ENCODE assay signal across 37 cellular contexts in the genomic region with DNA sequence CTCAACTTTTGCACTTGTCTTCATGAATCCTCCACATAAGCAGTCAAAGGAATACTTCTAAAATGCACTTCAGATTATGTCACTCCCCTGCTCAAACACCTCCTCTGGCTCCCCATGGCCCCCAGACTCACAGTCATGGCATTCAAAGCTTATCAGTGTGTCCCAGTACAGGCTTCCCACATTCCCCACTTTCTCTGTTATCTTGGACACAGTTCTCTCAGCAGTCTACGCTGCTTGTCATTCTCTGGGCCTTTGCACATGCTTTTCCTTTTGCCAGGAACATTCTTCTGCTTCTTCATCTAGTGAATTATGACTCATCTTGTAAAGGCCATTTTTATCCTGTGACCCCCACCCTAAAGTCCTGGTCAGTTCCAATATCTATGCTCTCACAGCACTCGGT. TPM values are rescaled to one million over a fixed set of nuclear protein-coding genes. Genes with fewer than 3 reads are reported as not detected.
"Had no signal": no experiment of that assay in that cellular context is flagged by ENCODE, and none has a peak within 500 bp of the region (broad histone marks: within the 10 kb centered on the region; RNA-seq: fewer than 3 reads in every experiment).

No MANE protein-coding gene starts in this region.

- H3K27ac ChIP-seq: brain microvascular endothelial cell, coronary artery, esophagus muscularis mucosa, gastroesophageal sphincter, heart right ventricle, VCaP had no signal

- ATAC-seq: activated naive CD4-positive, alpha-beta T cell treated with anti-CD3 and anti-CD28 coated beads, Interleukin-2, amount 50 U/mL, for 72 hours; activated T-cell treated with anti-CD3 and anti-CD28 coated beads, Interleukin-2, amount 50 U/mL, for 72 hours; gastroesophageal sphincter; heart right ventricle; T-cell; WTC11 had no signal

- H3K27ac Mint-ChIP-seq: activated CD4-positive, alpha-beta memory T cell treated with anti-CD3 and anti-CD28 coated beads, Interleukin-2, amount 10 ng/mL, durations not matched to agents 7 days and 5 days; activated CD4-positive, alpha-beta T cell treated with anti-CD3 and anti-CD28 coated beads, Interleukin-2, amount 10 ng/mL, durations not matched to agents 7 days and 5 days; activated naive CD4-positive, alpha-beta T cell treated with anti-CD3 and anti-CD28 coated beads, Interleukin-2, amount 10 ng/mL, durations not matched to agents 7 days and 5 days; activated naive CD4-positive, alpha-beta T cell treated with anti-CD3 and anti-CD28 coated beads, Interleukin-2, amount 50 U/mL, for 72 hours; activated naive CD8-positive, alpha-beta T cell treated with anti-CD3 and anti-CD28 coated beads, Interleukin-2, amount 10 ng/mL, durations not matched to agents 7 days and 5 days; activated T-cell treated with anti-CD3 and anti-CD28 coated beads, Interleukin-2, amount 50 U/mL, for 24 hours; activated T-cell treated with anti-CD3 and anti-CD28 coated beads, Interleukin-2, amount 50 U/mL, for 72 hours; dendritic cell treated with granulocyte-macrophage colony-stimulating factor and Interleukin-4, amounts not matched to agents 40 ng/mL and 50 ng/mL, for 4 days; T-cell; T-helper 1 cell treated with Interleukin-12 subunit alpha and Interleukin-12 subunit beta and Interleukin-4 antibody, amounts not matched to agents 30 μg/mL and 1 μg/mL, for 36 hours; WTC11 had no signal

- DNase-seq: activated CD4-positive, alpha-beta memory T cell treated with anti-CD3 and anti-CD28 coated beads, Interleukin-2, amount 10 ng/mL, durations not matched to agents 7 days and 5 days; activated CD4-positive, alpha-beta T cell treated with anti-CD3 and anti-CD28 coated beads for 1 hour; activated CD4-positive, alpha-beta T cell treated with anti-CD3 and anti-CD28 coated beads for 4 hours; activated CD4-positive, alpha-beta T cell treated with anti-CD3 and anti-CD28 coated beads, Interleukin-2, amount 10 ng/mL, durations not matched to agents 7 days and 5 days; activated CD4-positive, alpha-beta T cell treated with anti-CD3 and anti-CD28 coated beads, Interleukin-2, amount 50 U/mL, for 4 hours; activated CD8-positive, alpha-beta memory T cell treated with anti-CD3 and anti-CD28 coated beads, Interleukin-2, amount 50 U/mL, for 48 hours; activated gamma-delta T cell; activated naive CD4-positive, alpha-beta T cell; activated naive CD4-positive, alpha-beta T cell treated with anti-CD3 and anti-CD28 coated beads, Interleukin-2, amount 10 ng/mL, durations not matched to agents 7 days and 5 days; activated naive CD8-positive, alpha-beta T cell treated with anti-CD3 and anti-CD28 coated beads, Interleukin-2, amount 10 ng/mL, durations not matched to agents 7 days and 5 days; activated T-cell treated with anti-CD3 and anti-CD28 coated beads for 4 hours; activated T-cell treated with anti-CD3 and anti-CD28 coated beads, Interleukin-2, amount 50 U/mL, for 24 hours; activated T-cell treated with anti-CD3 and anti-CD28 coated beads, Interleukin-2, amount 50 U/mL, for 72 hours; amniotic stem cell; anterior cingulate cortex; brain microvascular endothelial cell; central memory CD4-positive, alpha-beta T cell; cerebellar nuclear complex; dorsolateral prefrontal cortex; effector memory CD4-positive, alpha-beta T cell; erythroblast; foreskin melanocyte; heart right ventricle; T-cell; T-helper 9 cell had no signal

- H3K36me3 ChIP-seq: brain microvascular endothelial cell, esophagus muscularis mucosa, gastroesophageal sphincter, heart right ventricle had no signal

- H3K27me3 ChIP-seq: brain microvascular endothelial cell, dorsolateral prefrontal cortex, esophagus muscularis mucosa, heart right ventricle had no signal

- H3K4me1 ChIP-seq: esophagus muscularis mucosa, gastroesophageal sphincter, heart right ventricle had no signal

- H3K4me3 ChIP-seq: coronary artery, dorsolateral prefrontal cortex, esophagus muscularis mucosa, gastroesophageal sphincter, heart right ventricle had no signal

- H3K36me3 Mint-ChIP-seq: activated naive CD4-positive, alpha-beta T cell treated with anti-CD3 and anti-CD28 coated beads, Interleukin-2, amount 10 ng/mL, durations not matched to agents 7 days and 5 days; activated naive CD8-positive, alpha-beta T cell treated with anti-CD3 and anti-CD28 coated beads, Interleukin-2, amount 10 ng/mL, durations not matched to agents 7 days and 5 days; T-cell had no signal

- FAIRE-seq: astrocyte, bronchial epithelial cell, TTC549 had no signal

- H3K4me1 Mint-ChIP-seq: activated CD4-positive, alpha-beta memory T cell treated with anti-CD3 and anti-CD28 coated beads, Interleukin-2, amount 10 ng/mL, durations not matched to agents 7 days and 5 days; activated CD4-positive, alpha-beta T cell treated with anti-CD3 and anti-CD28 coated beads, Interleukin-2, amount 10 ng/mL, durations not matched to agents 7 days and 5 days; activated naive CD4-positive, alpha-beta T cell treated with anti-CD3 and anti-CD28 coated beads, Interleukin-2, amount 10 ng/mL, durations not matched to agents 7 days and 5 days; activated naive CD8-positive, alpha-beta T cell treated with anti-CD3 and anti-CD28 coated beads, Interleukin-2, amount 10 ng/mL, durations not matched to agents 7 days and 5 days; T-cell had no signal

- H3K4me3 Mint-ChIP-seq: activated CD4-positive, alpha-beta memory T cell treated with anti-CD3 and anti-CD28 coated beads, Interleukin-2, amount 10 ng/mL, durations not matched to agents 7 days and 5 days; activated CD4-positive, alpha-beta T cell treated with anti-CD3 and anti-CD28 coated beads, Interleukin-2, amount 10 ng/mL, durations not matched to agents 7 days and 5 days; activated naive CD4-positive, alpha-beta T cell treated with anti-CD3 and anti-CD28 coated beads, Interleukin-2, amount 10 ng/mL, durations not matched to agents 7 days and 5 days; activated naive CD8-positive, alpha-beta T cell treated with anti-CD3 and anti-CD28 coated beads, Interleukin-2, amount 10 ng/mL, durations not matched to agents 7 days and 5 days; activated T-cell treated with anti-CD3 and anti-CD28 coated beads, Interleukin-2, amount 50 U/mL, for 24 hours; activated T-cell treated with anti-CD3 and anti-CD28 coated beads, Interleukin-2, amount 50 U/mL, for 72 hours; dendritic cell treated with granulocyte-macrophage colony-stimulating factor and Interleukin-4, amounts not matched to agents 40 ng/mL and 50 ng/mL, for 4 days; T-cell; T-helper 1 cell treated with Interleukin-12 subunit alpha and Interleukin-12 subunit beta and Interleukin-4 antibody, amounts not matched to agents 30 μg/mL and 1 μg/mL, for 36 hours; WTC11 had no signal

RNA-seq across cellular contexts. Expression of gene SLC13A3, which starts 31.8 kb away (rescaled TPM):
- total RNA-seq: activated CD4-positive, alpha-beta memory T cell treated with anti-CD3 and anti-CD28 coated beads, Interleukin-2, amount 10 ng/mL, durations not matched to agents 7 days and 5 days; activated naive CD4-positive, alpha-beta T cell treated with anti-CD3 and anti-CD28 coated beads, Interleukin-2, amount 50 U/mL, for 72 hours; T-helper 2 cell treated with Interferon-gamma antibody and Interleukin-4, amounts not matched to agents 100 ng/mL and 5 ng/mL, for 36 hours had no signal
